1 cellular context compared by ENCODE assay signal in the genomic region with DNA sequence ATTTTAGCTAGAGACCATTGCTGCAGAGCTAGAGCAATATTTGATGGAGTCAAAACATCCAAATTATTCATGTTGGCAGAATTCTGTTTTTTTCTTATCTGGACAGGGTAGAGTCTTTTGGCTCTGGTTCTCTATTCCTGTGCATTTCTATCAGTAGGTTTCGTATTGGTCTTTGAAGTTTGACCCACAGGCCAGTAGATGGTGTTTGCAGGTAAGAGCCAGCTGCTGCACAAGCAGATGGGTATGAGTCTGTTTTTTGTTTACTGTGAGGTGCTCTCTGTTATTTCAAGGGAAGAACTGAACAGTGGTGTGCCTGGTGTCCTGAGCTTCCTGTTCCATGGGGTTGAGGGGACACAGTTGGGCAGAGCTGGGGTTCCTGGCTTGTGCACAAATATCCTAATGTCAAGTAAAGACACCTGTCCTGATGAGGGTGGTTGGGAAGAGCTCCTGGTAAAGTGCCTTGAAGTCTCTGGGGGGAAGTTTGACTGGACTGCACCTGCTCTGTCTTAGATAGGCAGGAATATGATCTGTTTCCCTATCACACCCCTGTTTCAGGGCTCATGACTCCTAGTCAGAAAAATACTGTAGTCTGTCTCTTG.
TF ChIP-seq lines count a peak whose summit lies in the region.

No MANE protein-coding gene starts in this region.

TF ChIP-seq in K562, 482 proteins besides CTCF, POLR2A, EP300 and RAD21 (continued from another document):
- TF ChIP-seq, protein P1, sequence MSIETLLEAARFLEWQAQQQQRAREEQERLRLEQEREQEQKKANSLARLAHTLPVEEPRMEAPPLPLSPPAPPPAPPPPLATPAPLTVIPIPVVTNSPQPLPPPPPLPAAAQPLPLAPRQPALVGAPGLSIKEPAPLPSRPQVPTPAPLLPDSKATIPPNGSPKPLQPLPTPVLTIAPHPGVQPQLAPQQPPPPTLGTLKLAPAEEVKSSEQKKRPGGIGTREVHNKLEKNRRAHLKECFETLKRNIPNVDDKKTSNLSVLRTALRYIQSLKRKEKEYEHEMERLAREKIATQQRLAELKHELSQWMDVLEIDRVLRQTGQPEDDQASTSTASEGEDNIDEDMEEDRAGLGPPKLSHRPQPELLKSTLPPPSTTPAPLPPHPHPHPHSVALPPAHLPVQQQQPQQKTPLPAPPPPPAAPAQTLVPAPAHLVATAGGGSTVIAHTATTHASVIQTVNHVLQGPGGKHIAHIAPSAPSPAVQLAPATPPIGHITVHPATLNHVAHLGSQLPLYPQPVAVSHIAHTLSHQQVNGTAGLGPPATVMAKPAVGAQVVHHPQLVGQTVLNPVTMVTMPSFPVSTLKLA (conservative IDR thresholded peaks at IDR 0.05), result no peak
- TF ChIP-seq, protein P2, sequence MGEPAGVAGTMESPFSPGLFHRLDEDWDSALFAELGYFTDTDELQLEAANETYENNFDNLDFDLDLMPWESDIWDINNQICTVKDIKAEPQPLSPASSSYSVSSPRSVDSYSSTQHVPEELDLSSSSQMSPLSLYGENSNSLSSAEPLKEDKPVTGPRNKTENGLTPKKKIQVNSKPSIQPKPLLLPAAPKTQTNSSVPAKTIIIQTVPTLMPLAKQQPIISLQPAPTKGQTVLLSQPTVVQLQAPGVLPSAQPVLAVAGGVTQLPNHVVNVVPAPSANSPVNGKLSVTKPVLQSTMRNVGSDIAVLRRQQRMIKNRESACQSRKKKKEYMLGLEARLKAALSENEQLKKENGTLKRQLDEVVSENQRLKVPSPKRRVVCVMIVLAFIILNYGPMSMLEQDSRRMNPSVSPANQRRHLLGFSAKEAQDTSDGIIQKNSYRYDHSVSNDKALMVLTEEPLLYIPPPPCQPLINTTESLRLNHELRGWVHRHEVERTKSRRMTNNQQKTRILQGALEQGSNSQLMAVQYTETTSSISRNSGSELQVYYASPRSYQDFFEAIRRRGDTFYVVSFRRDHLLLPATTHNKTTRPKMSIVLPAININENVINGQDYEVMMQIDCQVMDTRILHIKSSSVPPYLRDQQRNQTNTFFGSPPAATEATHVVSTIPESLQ (CRISPR knock-in tag; IDR thresholded peaks at IDR 0.05), result no peak
- TF ChIP-seq, protein P3, sequence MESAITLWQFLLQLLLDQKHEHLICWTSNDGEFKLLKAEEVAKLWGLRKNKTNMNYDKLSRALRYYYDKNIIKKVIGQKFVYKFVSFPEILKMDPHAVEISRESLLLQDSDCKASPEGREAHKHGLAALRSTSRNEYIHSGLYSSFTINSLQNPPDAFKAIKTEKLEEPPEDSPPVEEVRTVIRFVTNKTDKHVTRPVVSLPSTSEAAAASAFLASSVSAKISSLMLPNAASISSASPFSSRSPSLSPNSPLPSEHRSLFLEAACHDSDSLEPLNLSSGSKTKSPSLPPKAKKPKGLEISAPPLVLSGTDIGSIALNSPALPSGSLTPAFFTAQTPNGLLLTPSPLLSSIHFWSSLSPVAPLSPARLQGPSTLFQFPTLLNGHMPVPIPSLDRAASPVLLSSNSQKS (CRISPR knock-in tag; IDR thresholded peaks at IDR 0.05), result no peak
- TF ChIP-seq ZFX (CRISPR knock-in tag; IDR thresholded peaks at IDR 0.05), result no peak
- TF ChIP-seq ZNF175 (CRISPR knock-in tag; IDR thresholded peaks at IDR 0.05; ENCODE audit: low read depth), result no peak
- no peak for TF ChIP-seq ZNF584 (CRISPR knock-in tag; IDR thresholded peaks at IDR 0.05; ENCODE audit: low read depth)
- TF ChIP-seq ZNF143 (CRISPR knock-in tag; IDR thresholded peaks at IDR 0.05), result no peak
- no peak for TF ChIP-seq OTX1 (CRISPR knock-in tag; IDR thresholded peaks at IDR 0.05)
- TF ChIP-seq NFATC3 (IDR thresholded peaks at IDR 0.05), result no peak
- TF ChIP-seq HNRNPLL (IDR thresholded peaks at IDR 0.05; ENCODE audit: low read depth, low read length, poor library complexity, severe bottlenecking), result no peak
- TF ChIP-seq, protein P4, sequence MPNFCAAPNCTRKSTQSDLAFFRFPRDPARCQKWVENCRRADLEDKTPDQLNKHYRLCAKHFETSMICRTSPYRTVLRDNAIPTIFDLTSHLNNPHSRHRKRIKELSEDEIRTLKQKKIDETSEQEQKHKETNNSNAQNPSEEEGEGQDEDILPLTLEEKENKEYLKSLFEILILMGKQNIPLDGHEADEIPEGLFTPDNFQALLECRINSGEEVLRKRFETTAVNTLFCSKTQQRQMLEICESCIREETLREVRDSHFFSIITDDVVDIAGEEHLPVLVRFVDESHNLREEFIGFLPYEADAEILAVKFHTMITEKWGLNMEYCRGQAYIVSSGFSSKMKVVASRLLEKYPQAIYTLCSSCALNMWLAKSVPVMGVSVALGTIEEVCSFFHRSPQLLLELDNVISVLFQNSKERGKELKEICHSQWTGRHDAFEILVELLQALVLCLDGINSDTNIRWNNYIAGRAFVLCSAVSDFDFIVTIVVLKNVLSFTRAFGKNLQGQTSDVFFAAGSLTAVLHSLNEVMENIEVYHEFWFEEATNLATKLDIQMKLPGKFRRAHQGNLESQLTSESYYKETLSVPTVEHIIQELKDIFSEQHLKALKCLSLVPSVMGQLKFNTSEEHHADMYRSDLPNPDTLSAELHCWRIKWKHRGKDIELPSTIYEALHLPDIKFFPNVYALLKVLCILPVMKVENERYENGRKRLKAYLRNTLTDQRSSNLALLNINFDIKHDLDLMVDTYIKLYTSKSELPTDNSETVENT (CRISPR knock-in tag; IDR thresholded peaks at IDR 0.05), result no peak
